ENCODE assay signal across 30 cellular contexts in genomic region chr3:95418251-95418650, GRCh38.
"Had no signal": no experiment of that assay in that cellular context is flagged by ENCODE, and none has a peak within 500 bp of the region (broad histone marks: within the 10 kb centered on the region; RNA-seq: fewer than 3 reads in every experiment).

No MANE protein-coding gene starts in this region.

- H3K4me1 Mint-ChIP-seq: endodermal cell, neural crest cell had no signal

- H3K27me3 ChIP-seq: colonic mucosa, foreskin keratinocyte, heart right ventricle, right atrium auricular region, tibial nerve, upper lobe of left lung, uterus had no signal

- ATAC-seq: esophagus mucosa; foreskin keratinocyte; heart right ventricle; left colon; natural killer cell treated with Interleukin-12 subunit alpha and Interleukin-12 subunit beta and Interleukin-15 and Interleukin-18, amount 100 ng/mL, for 72 hours; sciatic nerve had no signal

- H3K27me3 Mint-ChIP-seq: dendritic cell treated with granulocyte-macrophage colony-stimulating factor and Interleukin-4, amounts not matched to agents 40 ng/mL and 50 ng/mL, for 4 days; natural killer cell treated with Interleukin-12 subunit alpha and Interleukin-12 subunit beta and Interleukin-15 and Interleukin-18, amount 100 ng/mL, for 72 hours; stimulated activated naive CD8-positive, alpha-beta T cell treated with anti-CD3 and anti-CD28 coated beads, Interleukin-15, Interleukin-2, amounts not matched to agents 100 ng/mL and 50 ng/mL, for 24 hours had no signal

- H3K4me3 Mint-ChIP-seq: dendritic cell treated with granulocyte-macrophage colony-stimulating factor and Interleukin-4, amounts not matched to agents 40 ng/mL and 50 ng/mL, for 4 days; endodermal cell; natural killer cell treated with Interleukin-12 subunit alpha and Interleukin-12 subunit beta and Interleukin-15 and Interleukin-18, amount 100 ng/mL, for 72 hours; neural crest cell; stimulated activated naive CD8-positive, alpha-beta T cell treated with anti-CD3 and anti-CD28 coated beads, Interleukin-15, Interleukin-2, amounts not matched to agents 100 ng/mL and 50 ng/mL, for 24 hours had no signal

- H3K27ac ChIP-seq: colonic mucosa, epithelial cell of prostate, foreskin keratinocyte, heart right ventricle, left ventricle myocardium inferior, lower lobe of right lung, prostate gland, right atrium auricular region, thoracic aorta, tibial nerve, upper lobe of left lung, uterus had no signal

- H3K9me3 ChIP-seq: colonic mucosa, lower lobe of right lung, prostate gland, right atrium auricular region, thoracic aorta, uterus had no signal

- H3K36me3 ChIP-seq: colonic mucosa, heart right ventricle, left ventricle myocardium inferior, lower lobe of right lung, prostate gland, right atrium auricular region, thoracic aorta, tibial nerve, upper lobe of left lung, uterus had no signal

- H3K4me3 ChIP-seq: colonic mucosa, heart right ventricle, left ventricle myocardium inferior, lower lobe of right lung, prostate gland, right atrium auricular region, smooth muscle cell, thoracic aorta, tibial nerve, upper lobe of left lung, uterus had no signal

- H3K27ac Mint-ChIP-seq: dendritic cell treated with granulocyte-macrophage colony-stimulating factor and Interleukin-4, amounts not matched to agents 40 ng/mL and 50 ng/mL, for 4 days; endodermal cell; natural killer cell treated with Interleukin-12 subunit alpha and Interleukin-12 subunit beta and Interleukin-15 and Interleukin-18, amount 100 ng/mL, for 72 hours; stimulated activated naive CD8-positive, alpha-beta T cell treated with anti-CD3 and anti-CD28 coated beads, Interleukin-15, Interleukin-2, amounts not matched to agents 100 ng/mL and 50 ng/mL, for 24 hours had no signal

- H3K4me1 ChIP-seq: colonic mucosa, foreskin keratinocyte, heart right ventricle, left ventricle myocardium inferior, lower lobe of right lung, prostate gland, right atrium auricular region, tibial nerve, upper lobe of left lung, uterus had no signal

- DNase-seq: colonic mucosa; effector CD8-positive, alpha-beta T cell; endodermal cell; foreskin keratinocyte; glutamatergic neuron; heart right ventricle; hippocampal formation; kidney glomerular epithelial cell; left colon; left ventricle myocardium inferior; lower lobe of right lung; nucleus accumbens; stimulated activated CD4-positive, alpha-beta T cell treated with anti-CD3 and anti-CD28 coated beads, Interleukin-12 subunit alpha, Interleukin-12 subunit beta, amount 100 ng/mL, for 4 hours; stimulated activated CD4-positive, alpha-beta T cell treated with anti-CD3 and anti-CD28 coated beads, Interleukin-1b, Interleukin-23, amount 100 ng/mL, for 48 hours; stimulated activated CD4-positive, alpha-beta T cell treated with anti-CD3 and anti-CD28 coated beads, Interleukin-4, amount 100 ng/mL, for 1 hour; stimulated activated CD8-positive, alpha-beta memory T cell treated with anti-CD3 and anti-CD28 coated beads, Interleukin-4, amount 100 ng/mL, for 48 hours; uterus had no signal
